Comparison of ENCODE assay signal across 20 cellular contexts in genomic region chr1:225253784-225254183, GRCh38.
A peak's percentile ranks its signal among the peaks of the same experiment; 100 is the strongest.
DNase-seq lines count a peak whose midpoint lies in the region; ATAC-seq and TF ChIP-seq lines count a peak whose summit lies in the region.
"Had no signal": no experiment of that assay in that cellular context is flagged by ENCODE, and none has a peak within 500 bp of the region (broad histone marks: within the 10 kb centered on the region; RNA-seq: fewer than 3 reads in every experiment).

No MANE protein-coding gene starts in this region.

- H3K9me3 ChIP-seq in adipocyte (ENCODE audit: control insufficient read depth, low read length) = peaks cover 7% of the 10 kb centered on the region
- H3K9me3 ChIP-seq: gastroesophageal sphincter had no signal

- DNase-seq in AG10803 (ENCODE audit: low read depth) = peak; percentile 11
- peak; percentile 11 for DNase-seq in HS-27A (ENCODE audit: low read depth)
- peak; percentile 7 for DNase-seq in adipocyte (ENCODE audit: low read depth)
- peak; percentile 23 for DNase-seq in glomerular visceral epithelial cell (ENCODE audit: extremely low spot score)
- no peak for DNase-seq in activated gamma-delta T cell (lab: John Stamatoyannopoulos, UW)
- DNase-seq in retina = no peak
- no peak for DNase-seq in H4 (ENCODE audit: low spot score)
- DNase-seq: activated CD4-positive, alpha-beta T cell treated with anti-CD3 and anti-CD28 coated beads for 48 hours; activated CD8-positive, alpha-beta memory T cell treated with anti-CD3 and anti-CD28 coated beads, Interleukin-2, amount 10 ng/mL, durations not matched to agents 7 days and 5 days; CD4-positive, alpha-beta T cell; H7; NCI-H1417; NCI-H524; posterior cingulate gyrus; SHP77 treated with DMSO at 0.1 percent for 48 hours had no signal

- no peaks in the 10 kb centered on the region for H3K4me1 ChIP-seq in adipocyte (ENCODE audit: control insufficient read depth, insufficient read depth, low read length)
- H3K4me1 ChIP-seq: gastroesophageal sphincter had no signal

- no peak for ATAC-seq in GM19328 (IDR thresholded peaks at IDR 0.05; ENCODE audit: unreplicated experiment)
- ATAC-seq: activated CD8-positive, alpha-beta memory T cell treated with anti-CD3 and anti-CD28 coated beads, Interleukin-2, amount 10 ng/mL, durations not matched to agents 7 days and 5 days; gastroesophageal sphincter; left lobe of liver; natural killer cell treated with Interleukin-12 subunit alpha and Interleukin-12 subunit beta and Interleukin-15 and Interleukin-18, amount 100 ng/mL, for 72 hours; stimulated activated effector memory CD8-positive, alpha-beta T cell treated with anti-CD3 and anti-CD28 coated beads, Interleukin-12 subunit alpha, Interleukin-12 subunit beta, amount 100 ng/mL, for 72 hours had no signal

- H3K9ac ChIP-seq in adipocyte (ENCODE audit: low read length) = no peak overlapping the region

- no peaks in the 10 kb centered on the region for H3K36me3 ChIP-seq in adipocyte (ENCODE audit: control insufficient read depth, insufficient read depth, low read length, severe bottlenecking)
- H3K36me3 ChIP-seq: gastroesophageal sphincter had no signal

- H3K27me3 ChIP-seq in adipocyte (replicated peaks; ENCODE audit: control insufficient read depth, insufficient read depth, low read length) = no peaks in the 10 kb centered on the region
- H3K27me3 ChIP-seq: gastroesophageal sphincter had no signal

- H3K4me3 ChIP-seq in AG10803 (ENCODE audit: low read length) (no peak overlapping the region), adipocyte (ENCODE audit: low read length) (no peak overlapping the region)
- H3K4me3 ChIP-seq: gastroesophageal sphincter had no signal

- TF ChIP-seq CTCF in AG10803 (conservative IDR thresholded peaks at IDR 0.05; ENCODE audit: low read length) = no peak

Comparison
In these comparisons a context has a peak if more than half of its experiments do, and no peak if none do; other contexts are left out.
1. DNase-seq: peak in AG10803 (single experiment), HS-27A (single experiment), adipocyte (single experiment) and glomerular visceral epithelial cell (single experiment); none in activated gamma-delta T cell (single experiment), retina (single experiment) and H4 (single experiment).